2 cellular contexts compared by ENCODE assay signal in the genomic region with DNA sequence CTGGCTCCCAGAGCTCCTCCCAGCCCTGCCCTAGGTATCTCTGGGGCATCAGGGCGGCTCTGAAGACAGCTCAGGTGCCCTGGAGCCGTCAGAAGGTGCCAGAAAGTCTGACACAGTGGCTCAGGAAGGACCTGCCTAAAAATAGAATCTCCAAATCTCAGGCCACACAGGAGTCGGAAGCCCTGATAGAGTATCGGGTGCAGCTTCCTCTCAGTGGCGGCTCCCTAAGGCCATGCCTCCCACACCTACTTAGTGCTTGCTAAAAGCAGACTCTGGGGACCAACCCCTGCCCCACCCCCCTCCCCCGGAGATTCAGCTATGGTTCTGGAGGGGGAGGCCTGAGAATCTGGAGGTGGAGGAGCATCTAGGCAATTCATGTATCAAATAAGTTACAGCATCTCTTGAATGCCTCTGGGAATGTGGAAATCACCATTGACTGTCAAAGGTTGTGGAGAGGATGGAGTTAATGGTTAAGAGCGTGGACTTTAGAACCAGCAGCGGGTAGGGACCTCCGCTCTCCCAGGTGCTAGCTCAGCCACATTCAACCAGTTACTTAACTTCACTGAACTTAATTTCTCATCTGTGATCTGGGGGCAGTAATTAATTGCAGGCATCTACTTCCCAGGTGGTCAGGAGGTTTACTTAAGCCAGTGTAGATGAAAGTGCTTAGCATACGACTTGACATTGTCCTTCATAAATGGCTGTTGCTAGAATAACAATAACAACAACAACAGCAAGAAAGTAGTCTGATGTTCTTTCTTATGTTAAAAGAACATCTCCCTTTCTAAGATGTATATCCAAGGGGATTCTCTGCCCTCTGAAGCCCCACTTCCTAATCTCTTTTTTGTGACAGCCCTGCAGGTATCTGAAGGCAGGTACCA.
TF ChIP-seq lines count a peak whose summit lies in the region.

No MANE protein-coding gene starts in this region.

TF ChIP-seq in liver, 16 proteins besides CTCF, POLR2A, EP300 and RAD21:
- TF ChIP-seq HNF4A (conservative IDR thresholded peaks at IDR 0.05) (peak; percentile 71 to 75), FOXA2 (IDR thresholded peaks at IDR 0.05) (no peak), HNF4G (IDR thresholded peaks at IDR 0.05) (peak; percentile 53), SP1 (IDR thresholded peaks at IDR 0.05) (no peak), YY1 (IDR thresholded peaks at IDR 0.05) (no peak), REST (IDR thresholded peaks at IDR 0.05) (no peak), TAF1 (conservative IDR thresholded peaks at IDR 0.05) (no peak), ZBTB33 (IDR thresholded peaks at IDR 0.05) (no peak), RXRA (IDR thresholded peaks at IDR 0.05) (no peak), NR2F2 (IDR thresholded peaks at IDR 0.05) (no peak), ATF3 (IDR thresholded peaks at IDR 0.05) (no peak)
TF ChIP-seq in liver: peak in this region for 2.

TF ChIP-seq in SK-N-SH, 30 proteins besides CTCF, POLR2A, EP300 and RAD21:
- TF ChIP-seq JUND (IDR thresholded peaks at IDR 0.05): no peak
- no peak for TF ChIP-seq MXI1 (IDR thresholded peaks at IDR 0.05; ENCODE audit: low read depth, low read length)
- no peak for TF ChIP-seq SIN3A (IDR thresholded peaks at IDR 0.05; ENCODE audit: borderline replicate concordance, low read depth, low read length)
- no peak for TF ChIP-seq TCF12 (IDR thresholded peaks at IDR 0.05)
- no peak for TF ChIP-seq RFX5 (IDR thresholded peaks at IDR 0.05; ENCODE audit: low read length)
- TF ChIP-seq NFIC (IDR thresholded peaks at IDR 0.05; ENCODE audit: borderline replicate concordance): no peak
- TF ChIP-seq, protein P1, sequence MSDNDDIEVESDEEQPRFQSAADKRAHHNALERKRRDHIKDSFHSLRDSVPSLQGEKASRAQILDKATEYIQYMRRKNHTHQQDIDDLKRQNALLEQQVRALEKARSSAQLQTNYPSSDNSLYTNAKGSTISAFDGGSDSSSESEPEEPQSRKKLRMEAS (IDR thresholded peaks at IDR 0.05; ENCODE audit: low read depth): no peak
- TF ChIP-seq GATA2 (CRISPR knock-in tag; IDR thresholded peaks at IDR 0.05): no peak
- TF ChIP-seq FOXM1 (IDR thresholded peaks at IDR 0.05; ENCODE audit: low read depth): no peak
- no peak for TF ChIP-seq ELF1 (IDR thresholded peaks at IDR 0.05)
- no peak for TF ChIP-seq POLR2AphosphoS5 (IDR thresholded peaks at IDR 0.05; ENCODE audit: low read depth, low read length)
- TF ChIP-seq EZH2phosphoT487 (IDR thresholded peaks at IDR 0.05; ENCODE audit: borderline replicate concordance, low read depth): no peak
- no peak for TF ChIP-seq RXRA (IDR thresholded peaks at IDR 0.05; ENCODE audit: borderline replicate concordance, low read depth)
- TF ChIP-seq REST (IDR thresholded peaks at IDR 0.05; ENCODE audit: low read depth, low read length): no peak
- no peak for TF ChIP-seq USF1 (IDR thresholded peaks at IDR 0.05; ENCODE audit: borderline replicate concordance, low read depth)
